1 cellular context compared by ENCODE assay signal in the genomic region with DNA sequence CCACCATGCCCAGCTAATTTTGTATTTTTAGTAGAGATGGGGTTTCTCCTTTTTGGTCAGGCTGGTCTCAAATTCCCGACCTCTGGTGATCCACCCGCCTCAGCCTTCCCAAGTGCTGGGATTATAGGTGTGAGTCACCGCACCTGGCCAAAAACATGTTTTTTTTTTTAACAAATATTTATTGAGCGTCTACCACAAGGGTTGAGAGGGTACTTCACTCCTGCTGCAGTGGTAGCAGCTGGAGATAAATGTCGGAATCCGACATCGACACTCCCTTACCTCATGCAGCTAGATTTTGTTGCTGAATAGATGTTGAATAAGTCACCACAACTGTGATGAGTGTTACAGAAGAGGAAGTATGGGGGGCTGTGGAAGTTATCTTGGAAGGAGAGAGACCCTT.
TF ChIP-seq lines count a peak whose summit lies in the region.

No MANE protein-coding gene starts in this region.

TF ChIP-seq in IMR-90, 13 proteins besides CTCF, POLR2A, EP300 and RAD21:
- TF ChIP-seq ELK1 (IDR thresholded peaks at IDR 0.05; ENCODE audit: borderline replicate concordance, low read depth, low read length) (no peak), BHLHE40 (IDR thresholded peaks at IDR 0.05; ENCODE audit: low read depth, low read length) (no peak), MAFK (IDR thresholded peaks at IDR 0.05; ENCODE audit: low read depth, low read length) (no peak), RCOR1 (IDR thresholded peaks at IDR 0.05; ENCODE audit: insufficient replicate concordance, low read length) (no peak), MAZ (IDR thresholded peaks at IDR 0.05; ENCODE audit: borderline replicate concordance, low read depth, low read length) (no peak), USF2 (IDR thresholded peaks at IDR 0.05; ENCODE audit: low read depth, low read length) (no peak), CHD1 (IDR thresholded peaks at IDR 0.05; ENCODE audit: low read depth, low read length) (no peak), CEBPB (IDR thresholded peaks at IDR 0.05; ENCODE audit: low read depth, low read length) (no peak), FOS (IDR thresholded peaks at IDR 0.05; ENCODE audit: low read depth, low read length) (no peak), SMC3 (IDR thresholded peaks at IDR 0.05; ENCODE audit: low read depth, low read length) (no peak), NFE2L2 (IDR thresholded peaks at IDR 0.05; ENCODE audit: low read depth, low read length) (no peak), RFX5 (IDR thresholded peaks at IDR 0.05; ENCODE audit: low read depth, low read length) (no peak), MXI1 (IDR thresholded peaks at IDR 0.05; ENCODE audit: borderline replicate concordance, low read depth, low read length) (no peak)
